Comparison of ENCODE assay signal across 13 cellular contexts in the genomic region with DNA sequence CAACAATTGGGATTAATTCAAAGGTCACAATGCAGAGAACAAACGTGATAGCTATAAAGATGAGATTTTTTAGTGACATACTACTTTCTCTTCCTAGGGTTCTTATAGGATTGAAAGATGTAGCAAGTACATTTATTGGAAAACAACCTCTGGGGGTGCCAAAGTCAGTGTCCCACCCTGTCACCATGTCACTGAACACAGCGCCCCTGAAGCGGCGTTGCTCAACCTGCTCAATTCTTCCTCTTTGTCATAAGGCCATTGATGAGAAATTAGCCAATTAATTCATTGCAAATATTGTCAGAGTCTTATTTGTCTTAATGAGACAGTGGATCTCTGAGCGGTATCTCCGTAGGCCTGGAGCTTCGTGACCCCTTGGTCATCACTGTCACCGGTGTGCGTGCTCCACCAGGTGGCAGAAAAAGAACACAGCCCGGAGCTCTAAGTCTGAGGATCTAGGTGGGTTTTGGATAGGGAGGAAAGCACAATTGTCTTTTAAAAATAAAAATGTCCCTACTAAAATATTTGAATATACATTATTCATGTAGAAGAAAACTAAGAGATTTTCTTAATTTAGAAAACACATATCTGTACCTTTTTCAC.
A peak's percentile ranks its signal among the peaks of the same experiment; 100 is the strongest.
DNase-seq lines count a peak whose midpoint lies in the region; TF ChIP-seq lines count a peak whose summit lies in the region.
"Had no signal": no experiment of that assay in that cellular context is flagged by ENCODE, and none has a peak within 500 bp of the region (broad histone marks: within the 10 kb centered on the region; RNA-seq: fewer than 3 reads in every experiment).

No MANE protein-coding gene starts in this region.

- no peaks in the 10 kb centered on the region for H3K36me3 ChIP-seq in Caco-2 (ENCODE audit: control insufficient read depth, insufficient read depth, low read length)

- no peaks in the 10 kb centered on the region; the same call in 1 of the 2 replicates for H3K27me3 ChIP-seq in Caco-2 (replicated peaks; ENCODE audit: control insufficient read depth, insufficient read depth, low read length)

- H3K4me3 Mint-ChIP-seq in Caco-2 (ENCODE audit: unreplicated experiment): no peak overlapping the region
- H3K4me3 Mint-ChIP-seq: activated CD8-positive, alpha-beta T cell treated with anti-CD3 and anti-CD28 coated beads, Interleukin-2, amount 10 ng/mL, durations not matched to agents 7 days and 5 days; activated naive CD4-positive, alpha-beta T cell treated with anti-CD3 and anti-CD28 coated beads for 36 hours; CD14-positive monocyte; naive thymus-derived CD4-positive, alpha-beta T cell had no signal

- CTCF ChIA-PET in Caco-2 (lab: Charles Lee): no interaction called here

- H3K4me1 ChIP-seq in Caco-2: no peaks in the 10 kb centered on the region

- H3K9me3 ChIP-seq in Caco-2: no peaks in the 10 kb centered on the region

- H3K4me1 Mint-ChIP-seq in Caco-2 (ENCODE audit: low read depth, unreplicated experiment): no peaks in the 10 kb centered on the region
- H3K4me1 Mint-ChIP-seq: CD14-positive monocyte; naive thymus-derived CD4-positive, alpha-beta T cell had no signal

- POLR2A ChIA-PET in Caco-2 (lab: Charles Lee): no interaction called here

- peaks cover 4% of the 10 kb centered on the region for H3K27me3 Mint-ChIP-seq in Caco-2 (ENCODE audit: insufficient read depth, unreplicated experiment)
- H3K27me3 Mint-ChIP-seq: naive thymus-derived CD4-positive, alpha-beta T cell had no signal

- no TSS peak for BruUV-seq in Caco-2 (replicated peaks; lab: Mats Ljungman, UMichigan)

- TF ChIP-seq CTCF in Caco-2 (IDR thresholded peaks at IDR 0.05; ENCODE audit: insufficient read depth in 1 of 2, low read depth in 1 of 2, low read length in 1 of 2, severe bottlenecking in 1 of 2, unreplicated experiment in 1 of 2): peak; percentile 47 to 49

- H3K36me3 Mint-ChIP-seq in Caco-2 (ENCODE audit: insufficient read depth, unreplicated experiment): no peaks in the 10 kb centered on the region
- H3K36me3 Mint-ChIP-seq: CD14-positive monocyte; naive thymus-derived CD4-positive, alpha-beta T cell had no signal

- H3K9me3 Mint-ChIP-seq in Caco-2 (ENCODE audit: unreplicated experiment): no peaks in the 10 kb centered on the region

- peak in 1 of 2 experiments; percentile 22 for DNase-seq in Caco-2
- DNase-seq in Jurkat, Clone E6-1 (ENCODE audit: low read depth, low spot score): peak; percentile 27
- DNase-seq in SK-N-DZ (ENCODE audit: low spot score): peak; percentile 73
- DNase-seq in midbrain (lab: John Stamatoyannopoulos, UW): peak; percentile 43
- DNase-seq in GM19238 (ENCODE audit: insufficient read length, low spot score): no peak
- DNase-seq in HPDE6-E6E7 (ENCODE audit: extremely low spot score): no peak
- no peak for DNase-seq in NOMO-1 (lab: John Stamatoyannopoulos, UW; ENCODE audit: unreplicated experiment in 2 of 2)
- DNase-seq in DMS114 treated with DMSO at 0.1 percent for 48 hours (lab: John Stamatoyannopoulos, UW; ENCODE audit: unreplicated experiment): no peak
- DNase-seq: activated CD8-positive, alpha-beta T cell treated with anti-CD3 and anti-CD28 coated beads, Interleukin-2, amount 10 ng/mL, durations not matched to agents 7 days and 5 days; activated naive CD4-positive, alpha-beta T cell treated with anti-CD3 and anti-CD28 coated beads for 36 hours; naive thymus-derived CD4-positive, alpha-beta T cell; T-helper 2 cell had no signal

- intact Hi-C loops in Caco-2 (cut with micrococcal nuclease; ENCODE audit: unreplicated experiment): loop anchor here (1.0 to 10.0 kb wide), 2 partner anchors 104 to 566 kb away; no protein-coding TSS in a partner anchor

- no peak overlapping the region for H3K27ac Mint-ChIP-seq in Caco-2 (ENCODE audit: unreplicated experiment)
- H3K27ac Mint-ChIP-seq: activated CD8-positive, alpha-beta T cell treated with anti-CD3 and anti-CD28 coated beads, Interleukin-2, amount 10 ng/mL, durations not matched to agents 7 days and 5 days; activated naive CD4-positive, alpha-beta T cell treated with anti-CD3 and anti-CD28 coated beads for 36 hours; CD14-positive monocyte; naive thymus-derived CD4-positive, alpha-beta T cell had no signal

- no peak overlapping the region for H3K4me3 ChIP-seq in Caco-2 (ENCODE audit: low read depth, low read length)
- H3K4me3 ChIP-seq in Jurkat, Clone E6-1 (ENCODE audit: low read length): no peak overlapping the region

Comparison
In these comparisons a context has a peak if more than half of its experiments do, and no peak if none do; other contexts are left out.
1. DNase-seq: peak in Jurkat, Clone E6-1 (single experiment), SK-N-DZ (single experiment) and midbrain (single experiment); none in GM19238 (single experiment), HPDE6-E6E7 (single experiment), NOMO-1 (0 of 2) and DMS114 treated with DMSO at 0.1 percent for 48 hours (single experiment).